In the genomic region with DNA sequence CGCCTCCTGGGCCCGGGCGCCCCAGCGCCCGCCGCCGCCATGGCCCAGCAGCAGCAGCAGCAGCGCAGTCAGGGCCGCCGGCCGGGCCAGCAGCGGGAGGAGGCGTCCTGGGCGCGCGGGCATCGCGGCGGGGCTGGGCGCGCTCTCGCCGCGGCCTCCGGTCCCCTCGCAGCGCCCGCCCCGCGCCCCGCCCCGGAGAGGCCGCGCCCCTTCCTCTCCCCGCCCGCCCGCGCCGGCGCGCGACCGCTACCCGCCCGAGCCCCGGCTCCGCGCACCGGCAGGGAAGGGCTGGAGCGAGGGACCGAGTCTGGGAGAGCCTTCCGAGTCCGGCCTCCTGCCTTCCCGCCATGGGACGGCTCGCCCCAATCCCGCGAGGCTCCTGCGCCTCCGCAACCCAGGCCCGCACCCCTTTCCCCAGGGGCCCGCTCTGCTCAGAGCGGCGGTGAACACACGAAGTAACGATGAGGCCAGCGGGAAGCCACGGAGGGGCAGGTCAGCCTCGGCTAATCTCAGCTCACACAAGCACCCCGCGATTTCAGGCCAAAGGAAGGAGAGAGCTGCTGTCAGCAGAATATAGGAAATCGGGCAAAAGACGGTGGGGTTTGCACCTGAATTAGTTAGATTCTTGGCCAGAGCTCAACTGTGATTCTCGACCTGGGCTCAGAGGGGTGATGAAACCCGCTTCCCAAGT, we compare ENCODE assay signal across 8 cellular contexts. TPM values are rescaled to one million over a fixed set of nuclear protein-coding genes. Genes with fewer than 3 reads are reported as not detected.
DNase-seq lines count a peak whose midpoint lies in the region; ATAC-seq, FAIRE-seq and TF ChIP-seq lines count a peak whose summit lies in the region.

A gene (minus strand): TSS at position 135 of the 691 bp plus-strand sequence. CDS start 12 bp downstream, at position 123.

- H4K20me1 ChIP-seq in endothelial cell of umbilical vein (replicated peaks; ENCODE audit: control insufficient read depth, extremely low read depth, insufficient read depth, low read length) = no peaks in the 10 kb centered on the region

- FAIRE-seq in endothelial cell of umbilical vein (lab: Jason Lieb, UNC) = peak; percentile 62

- peak; percentile 76 for TF ChIP-seq POLR2A in endothelial cell of umbilical vein (IDR thresholded peaks at IDR 0.05; ENCODE audit: low read depth, low read length)

- no peaks in the 10 kb centered on the region for H3K9me3 ChIP-seq in BE2C
- H3K9me3 ChIP-seq in endothelial cell of umbilical vein (replicated peaks; ENCODE audit: control insufficient read depth, insufficient read depth, low read length) = no peaks in the 10 kb centered on the region

- CTCF ChIA-PET in endothelial cell of umbilical vein (lab: Charles Lee) = interaction anchor here (1.3 to 3.6 kb wide), 7 partner anchors 29 to 188 kb away, joined by 3 to 37 read pairs (median 14); no protein-coding TSS in a partner anchor

- peak within 1 kb of the TSS; percentile 98 for H3K4me2 ChIP-seq in endothelial cell of umbilical vein (ENCODE audit: insufficient read depth, low read length)

- DNase-seq in BE2C (peak; percentile 85), NOMO-1 treated with DMSO at 0.1 percent for 48 hours (lab: John Stamatoyannopoulos, UW; ENCODE audit: unreplicated experiment) (peak; percentile 46), endothelial cell of umbilical vein (ENCODE audit: low read depth, low spot score) (peak; percentile 77), midbrain (lab: John Stamatoyannopoulos, UW) (peak; percentile 79)
- peak; percentile 86 for DNase-seq in activated CD8-positive, alpha-beta memory T cell treated with anti-CD3 and anti-CD28 coated beads, Interleukin-2, amount 50 U/mL, for 48 hours
- peak; percentile 52 to 63 for DNase-seq in stimulated activated CD8-positive, alpha-beta memory T cell treated with anti-CD3 and anti-CD28 coated beads, Interleukin-15, amount 100 ng/mL, for 48 hours (ENCODE audit: low read depth in 2 of 2)

- dilution Hi-C loops in endothelial cell of umbilical vein (cut with MboI; ENCODE audit: extremely low pct_ligation_motif_present, low sequenced_read_pairs) = no loop called here

- no peaks in the 10 kb centered on the region for H3K9me1 ChIP-seq in endothelial cell of umbilical vein (replicated peaks; ENCODE audit: control insufficient read depth, extremely low read depth, insufficient read depth, low read length)

- no peak for TF ChIP-seq CTCF in BE2C (IDR thresholded peaks at IDR 0.05; ENCODE audit: low read depth, low read length)
- no peak for TF ChIP-seq CTCF in endothelial cell of umbilical vein (IDR thresholded peaks at IDR 0.05; ENCODE audit: extremely low read depth in 1 of 2, insufficient read depth in 1 of 2, low read depth in 1 of 2, low read length in 2 of 2)

- H3K79me2 ChIP-seq in endothelial cell of umbilical vein (ENCODE audit: control insufficient read depth, insufficient read depth, low read length) = peaks cover 46% of the 10 kb centered on the region

- H3K9ac ChIP-seq in endothelial cell of umbilical vein (replicated peaks; ENCODE audit: extremely low read depth, insufficient read depth, low read length) = peak within 1 kb of the TSS; percentile 95

- H3K27me3 ChIP-seq in BE2C (no peaks in the 10 kb centered on the region; the same call in 1 of the 2 replicates), endothelial cell of umbilical vein (ENCODE audit: control insufficient read depth in 2 of 2, insufficient read depth in 2 of 2, low read length in 2 of 2) (no peaks in the 10 kb centered on the region)

- H3K36me3 ChIP-seq in BE2C = peaks cover 8% of the 10 kb centered on the region
- H3K36me3 ChIP-seq in endothelial cell of umbilical vein (ENCODE audit: control insufficient read depth in 2 of 2, extremely low read depth in 1 of 2, insufficient read depth in 2 of 2, low read length in 2 of 2) = peaks cover 11 to 16% of the 10 kb centered on the region in 2 experiments

- H3K4me1 ChIP-seq in BE2C = peaks cover 6% of the 10 kb centered on the region
- peaks cover 45% of the 10 kb centered on the region for H3K4me1 ChIP-seq in endothelial cell of umbilical vein (ENCODE audit: control insufficient read depth, extremely low read depth, insufficient read depth, low read length)

- POLR2A ChIA-PET in endothelial cell of umbilical vein (lab: Charles Lee) = interaction anchor here (0.6 to 3.5 kb wide), 7 partner anchors 23 to 185 kb away, joined by 3 to 40 read pairs (median 9); a partner anchor contains a TSS

- intact Hi-C loops in endothelial cell of umbilical vein (cut with micrococcal nuclease) = loop anchor here (2.0 kb wide), 2 partner anchors 44 to 148 kb away; no protein-coding TSS in a partner anchor

- H3K27ac ChIP-seq in endothelial cell of umbilical vein (ENCODE audit: insufficient read depth, low read depth, low read length) = peak within 1 kb of the TSS; percentile 94

- ATAC-seq in GM19324 (IDR thresholded peaks at IDR 0.05; ENCODE audit: low FRiP score, unreplicated experiment) = peak; percentile 62
- peak; percentile 56 for ATAC-seq in HG03457 (IDR thresholded peaks at IDR 0.05; ENCODE audit: unreplicated experiment)

- peak within 1 kb of the TSS; percentile 25 for H2AFZ ChIP-seq in endothelial cell of umbilical vein (ENCODE audit: low read depth, low read length)

- TSS peak; percentile 37 for BruUV-seq in endothelial cell of umbilical vein (replicated peaks; lab: Mats Ljungman, UMichigan)

- H3K4me3 ChIP-seq in BE2C (ENCODE audit: low read depth, low read length) = peak within 1 kb of the TSS; percentile 86
- H3K4me3 ChIP-seq in endothelial cell of umbilical vein (replicated peaks in 1 of 3; ENCODE audit: insufficient read depth in 1 of 3, low read depth in 1 of 3, low read length in 3 of 3) = peak within 1 kb of the TSS; percentile 70 to 97 (median 76)

TF ChIP-seq in endothelial cell of umbilical vein, 7 proteins besides CTCF, POLR2A, EP300 and RAD21:
- TF ChIP-seq GATA2 (IDR thresholded peaks at IDR 0.05; ENCODE audit: insufficient read depth, insufficient read length, low read depth, low read length) (no peak), POLR2AphosphoS5 (IDR thresholded peaks at IDR 0.05; ENCODE audit: insufficient read depth, low read depth, low read length) (peak; percentile 94)

RNA-seq across cellular contexts. Expression of the gene that starts here (rescaled TPM):
- polyA plus RNA-seq in BE2C (2012; ENCODE audit: insufficient read depth, insufficient read length, low read depth) = 179 TPM
- total RNA-seq in endothelial cell of umbilical vein = 1,581 and 1,665 TPM in 2 replicates
- 2,566 and 2,629 TPM in 2 replicates for polyA plus RNA-seq in endothelial cell of umbilical vein
- 2,247 and 2,322 TPM in 2 replicates for polyA plus RNA-seq in endothelial cell of umbilical vein (2011; cell fraction: cytosol; rRNA removed)
- polyA plus RNA-seq in endothelial cell of umbilical vein (2011; cell fraction: nucleus; rRNA removed) = 1,597 and 1,745 TPM in 2 replicates
- 1,989 and 2,618 TPM in 2 replicates for polyA plus RNA-seq in endothelial cell of umbilical vein (2012)
- polyA minus RNA-seq in endothelial cell of umbilical vein = 2,443 and 2,887 TPM in 2 replicates
- polyA minus RNA-seq in endothelial cell of umbilical vein (2011; cell fraction: cytosol; rRNA and poly(A)+ RNA removed) = 46.0 TPM
- polyA minus RNA-seq in endothelial cell of umbilical vein (2011; cell fraction: nucleus; rRNA and poly(A)+ RNA removed) = 638 and 706 TPM in 2 replicates

Comparison
In these comparisons a context has a peak if more than half of its experiments do, and no peak if none do; other contexts are left out.
1. Peak in every context shown above with its lines: DNase-seq, ATAC-seq, H3K4me3 ChIP-seq and H3K27ac ChIP-seq.